Comparison of ENCODE assay signal across 23 cellular contexts in genomic region chr3:187110156-187110555, GRCh38. TPM values are rescaled to one million over a fixed set of nuclear protein-coding genes. Genes with fewer than 3 reads are reported as not detected.
DNase-seq lines count a peak whose midpoint lies in the region; ATAC-seq and TF ChIP-seq lines count a peak whose summit lies in the region.
"Had no signal": no experiment of that assay in that cellular context is flagged by ENCODE, and none has a peak within 500 bp of the region (broad histone marks: within the 10 kb centered on the region; RNA-seq: fewer than 3 reads in every experiment).

No MANE protein-coding gene starts in this region.

- H3K9ac ChIP-seq in MM.1S (ENCODE audit: low read length): no peak overlapping the region
- H3K9ac ChIP-seq: BLaER1 treated with 17β-estradiol and CSF1 and Interleukin-3, amounts not matched to agents 10 nM and 100 nM had no signal

- peak overlapping the region; percentile 7; the same call in 1 of the 2 replicates for H3K27ac ChIP-seq in MM.1S (ENCODE audit: low read length)
- peak overlapping the region; percentile 9 to 74 for H3K27ac ChIP-seq in ascending aorta
- peak overlapping the region; percentile 23 to 62 for H3K27ac ChIP-seq in thoracic aorta
- H3K27ac ChIP-seq: A549; BLaER1 treated with 17β-estradiol and CSF1 and Interleukin-3, amounts not matched to agents 10 nM and 100 nM had no signal

- DNase-seq in MM.1S: no peak
- DNase-seq in ascending aorta (ENCODE audit: low spot score in 2 of 2): no peak
- DNase-seq in thoracic aorta (ENCODE audit: low spot score): no peak
- DNase-seq in kidney tubule cell (ENCODE audit: low spot score): no peak
- no peak for DNase-seq in natural killer cell treated with Interleukin-12 subunit alpha and Interleukin-12 subunit beta and Interleukin-15 and Interleukin-18, amount 100 ng/mL, for 72 hours (ENCODE audit: low spot score)
- DNase-seq: 8988T; ACHN; AML-193; BE2C; CD4-positive, alpha-beta T cell; CD8-positive, alpha-beta memory T cell; DMS53; DMS79 treated with DMSO at 0.1 percent for 48 hours; GF-D8; H9 had no signal

- H3K79me2 ChIP-seq in MM.1S (ENCODE audit: low read length): no peaks in the 10 kb centered on the region

- H3K9me3 ChIP-seq in MM.1S (replicated peaks; ENCODE audit: insufficient read depth, low read length): no peaks in the 10 kb centered on the region
- no peaks in the 10 kb centered on the region for H3K9me3 ChIP-seq in ascending aorta
- no peaks in the 10 kb centered on the region for H3K9me3 ChIP-seq in thoracic aorta
- H3K9me3 ChIP-seq: A549; BE2C; BLaER1 treated with 17β-estradiol and CSF1 and Interleukin-3, amounts not matched to agents 10 nM and 100 nM had no signal

- H3K9me2 ChIP-seq in MM.1S (replicated peaks; ENCODE audit: insufficient read depth, low read length): no peaks in the 10 kb centered on the region

- peaks cover 10 to 17% of the 10 kb centered on the region in 2 donors for H3K27me3 Mint-ChIP-seq in natural killer cell treated with Interleukin-12 subunit alpha and Interleukin-12 subunit beta and Interleukin-15 and Interleukin-18, amount 100 ng/mL, for 72 hours
- H3K27me3 Mint-ChIP-seq: CD4-positive, alpha-beta T cell had no signal

- ATAC-seq in GM18870 (IDR thresholded peaks at IDR 0.05; ENCODE audit: unreplicated experiment) (peak; percentile 48), thoracic aorta (ENCODE audit: insufficient number of reproducible peaks, low FRiP score, low read depth) (no peak), GM19452 (IDR thresholded peaks at IDR 0.05; ENCODE audit: unreplicated experiment) (no peak), GM18868 (IDR thresholded peaks at IDR 0.05; ENCODE audit: unreplicated experiment) (no peak)
- no peak for ATAC-seq in natural killer cell treated with Interleukin-12 subunit alpha and Interleukin-12 subunit beta and Interleukin-15 and Interleukin-18, amount 100 ng/mL, for 72 hours
- ATAC-seq: A549, GM23338, HCT116 had no signal

- H3K9me3 Mint-ChIP-seq in natural killer cell treated with Interleukin-12 subunit alpha and Interleukin-12 subunit beta and Interleukin-15 and Interleukin-18, amount 100 ng/mL, for 72 hours: no peaks in the 10 kb centered on the region
- H3K9me3 Mint-ChIP-seq: CD14-positive monocyte; CD4-positive, alpha-beta T cell; CD8-positive, alpha-beta memory T cell; GM23338; H9 had no signal

- no peaks in the 10 kb centered on the region for H3K36me3 ChIP-seq in MM.1S (replicated peaks; ENCODE audit: insufficient read depth, low read length)
- no peaks in the 10 kb centered on the region for H3K36me3 ChIP-seq in ascending aorta
- H3K36me3 ChIP-seq in thoracic aorta: no peaks in the 10 kb centered on the region
- H3K36me3 ChIP-seq: BE2C; BLaER1 treated with 17β-estradiol and CSF1 and Interleukin-3, amounts not matched to agents 10 nM and 100 nM had no signal

- H3K4me2 ChIP-seq in MM.1S (ENCODE audit: low read depth, low read length): peak overlapping the region; percentile 22; the same call in 1 of the 2 replicates
- H3K4me2 ChIP-seq: A549; BLaER1 treated with 17β-estradiol and CSF1 and Interleukin-3, amounts not matched to agents 10 nM and 100 nM; GM23338 had no signal

- intact Hi-C loops in ascending aorta (cut with DNase I): no loop called here

- H3K4me1 ChIP-seq in MM.1S (ENCODE audit: low read length) (peaks cover 32% of the 10 kb centered on the region), ascending aorta (peaks cover 7 to 25% of the 10 kb centered on the region in 2 donors), thoracic aorta (ENCODE audit: control insufficient read depth in 1 of 2, low read depth in 2 of 2) (peaks cover 9 to 39% of the 10 kb centered on the region in 2 donors)
- H3K4me1 ChIP-seq: A549, BE2C had no signal

- H3F3A ChIP-seq in MM.1S (ENCODE audit: insufficient read depth, low read length): peaks cover 10% of the 10 kb centered on the region

- H4K20me1 ChIP-seq in MM.1S (ENCODE audit: insufficient read depth, low read length): no peaks in the 10 kb centered on the region
- H4K20me1 ChIP-seq: BLaER1 treated with 17β-estradiol and CSF1 and Interleukin-3, amounts not matched to agents 10 nM and 100 nM had no signal

- H3K36me3 Mint-ChIP-seq in natural killer cell treated with Interleukin-12 subunit alpha and Interleukin-12 subunit beta and Interleukin-15 and Interleukin-18, amount 100 ng/mL, for 72 hours: no peaks in the 10 kb centered on the region
- H3K36me3 Mint-ChIP-seq: CD14-positive monocyte; CD8-positive, alpha-beta memory T cell had no signal

- H3K27me3 ChIP-seq in MM.1S (replicated peaks; ENCODE audit: insufficient read depth, low read length) (no peaks in the 10 kb centered on the region), ascending aorta (no peaks in the 10 kb centered on the region), thoracic aorta (replicated peaks; ENCODE audit: insufficient read depth) (no peaks in the 10 kb centered on the region)
- H3K27me3 ChIP-seq: BE2C; BLaER1 treated with 17β-estradiol and CSF1 and Interleukin-3, amounts not matched to agents 10 nM and 100 nM had no signal

- H3K4me3 ChIP-seq in MM.1S (ENCODE audit: low read length): no peak overlapping the region
- no peak overlapping the region for H3K4me3 ChIP-seq in ascending aorta
- no peak overlapping the region for H3K4me3 ChIP-seq in thoracic aorta
- H3K4me3 ChIP-seq: A549; BLaER1 treated with 17β-estradiol and CSF1 and Interleukin-3, amounts not matched to agents 10 nM and 100 nM; GM23338 had no signal

- H3K4me3 Mint-ChIP-seq in natural killer cell treated with Interleukin-12 subunit alpha and Interleukin-12 subunit beta and Interleukin-15 and Interleukin-18, amount 100 ng/mL, for 72 hours: no peak overlapping the region
- H3K4me3 Mint-ChIP-seq: CD14-positive monocyte; CD4-positive, alpha-beta T cell; CD8-positive, alpha-beta memory T cell; GM23338; H9 had no signal

- no peak overlapping the region for H3K27ac Mint-ChIP-seq in natural killer cell treated with Interleukin-12 subunit alpha and Interleukin-12 subunit beta and Interleukin-15 and Interleukin-18, amount 100 ng/mL, for 72 hours
- H3K27ac Mint-ChIP-seq: CD4-positive, alpha-beta T cell; CD8-positive, alpha-beta memory T cell; GM23338 had no signal

- peaks cover 6 to 10% of the 10 kb centered on the region in 2 donors for H3K4me1 Mint-ChIP-seq in natural killer cell treated with Interleukin-12 subunit alpha and Interleukin-12 subunit beta and Interleukin-15 and Interleukin-18, amount 100 ng/mL, for 72 hours (ENCODE audit: low read depth in 2 of 2)

- TF ChIP-seq CTCF in MM.1S (IDR thresholded peaks at IDR 0.05; ENCODE audit: low read length) (no peak), ascending aorta (IDR thresholded peaks at IDR 0.05) (no peak), thoracic aorta (IDR thresholded peaks at IDR 0.05) (no peak)

- H2AFZ ChIP-seq in MM.1S (ENCODE audit: low read length): no peak overlapping the region
- H2AFZ ChIP-seq: GM23338 had no signal

RNA-seq across cellular contexts. Expression of gene RPL39L, which starts 29.1 kb away (rescaled TPM):
- total RNA-seq in ascending aorta (3.1 TPM), thoracic aorta (10 to 100 TPM; 20.0 to 23.1 TPM)
- total RNA-seq in natural killer cell treated with Interleukin-12 subunit alpha and Interleukin-12 subunit beta and Interleukin-15 and Interleukin-18, amount 100 ng/mL, for 72 hours: 1 to 10 TPM; 6.3 to 9.2 TPM
